In the genomic region with DNA sequence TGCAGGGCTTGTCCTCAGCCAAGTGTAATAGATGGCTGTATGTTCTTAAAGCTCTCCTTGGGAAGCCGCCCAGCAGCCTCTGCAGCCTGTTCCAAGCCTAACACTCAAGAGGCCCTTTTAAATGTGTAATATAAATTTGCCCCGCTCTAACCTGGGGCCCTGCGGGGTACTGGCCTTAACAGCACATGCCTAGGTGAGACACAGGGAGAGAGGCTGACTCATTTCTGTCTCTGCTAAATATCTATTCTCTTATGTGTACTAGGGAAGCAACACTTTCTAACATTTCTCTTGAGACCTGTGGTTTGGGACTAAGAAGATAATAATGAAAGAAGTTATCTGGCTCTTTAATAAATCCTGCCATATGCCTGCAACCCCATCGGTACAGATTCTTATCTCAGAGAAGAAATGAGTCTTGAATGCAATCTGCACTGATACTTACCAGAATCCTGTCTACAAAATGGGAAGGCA, we compare ENCODE assay signal across 11 cellular contexts. TPM values are rescaled to one million over a fixed set of nuclear protein-coding genes. Genes with fewer than 3 reads are reported as not detected.
DNase-seq lines count a peak whose midpoint lies in the region; ATAC-seq and TF ChIP-seq lines count a peak whose summit lies in the region.
"Had no signal": no experiment of that assay in that cellular context is flagged by ENCODE, and none has a peak within 500 bp of the region (broad histone marks: within the 10 kb centered on the region; RNA-seq: fewer than 3 reads in every experiment).

No MANE protein-coding gene starts in this region.

- peaks cover 9 to 16% (median 15%) of the 10 kb centered on the region in 3 donors for H3K4me1 Mint-ChIP-seq in CD8-positive, alpha-beta memory T cell

- no peaks in the 10 kb centered on the region for H3K9me3 Mint-ChIP-seq in CD8-positive, alpha-beta memory T cell

- POLR2A ChIA-PET in CD8-positive, alpha-beta memory T cell (lab: Charles Lee) = no interaction called here

- no peaks in the 10 kb centered on the region for H3K27me3 ChIP-seq in CD8-positive, alpha-beta memory T cell (ENCODE audit: insufficient read depth, low read length, poor library complexity, severe bottlenecking)

- peaks cover 0 to 3% (median 0%) of the 10 kb centered on the region in 3 donors for H3K36me3 Mint-ChIP-seq in CD8-positive, alpha-beta memory T cell

- peaks cover 15 to 16% of the 10 kb centered on the region in 2 donors for H3K27me3 Mint-ChIP-seq in CD8-positive, alpha-beta memory T cell

- no peaks in the 10 kb centered on the region for H3K36me3 ChIP-seq in CD8-positive, alpha-beta memory T cell (ENCODE audit: insufficient read depth, low read length)

- TF ChIP-seq CTCF in GM12865 (IDR thresholded peaks at IDR 0.05; ENCODE audit: insufficient read depth, low read depth, low read length, missing control alignments) = no peak
- no peak for TF ChIP-seq CTCF in GM20000 (IDR thresholded peaks at IDR 0.05; ENCODE audit: extremely low read depth, missing control alignments)

- no peak overlapping the region for H3K27ac ChIP-seq in CD8-positive, alpha-beta memory T cell (ENCODE audit: low read depth, low read length)

- H3K4me1 ChIP-seq in CD8-positive, alpha-beta memory T cell (ENCODE audit: insufficient read depth, low read length) = no peaks in the 10 kb centered on the region

- DNase-seq in GM12865 (ENCODE audit: low read depth) (peak; percentile 37), medulla oblongata (ENCODE audit: extremely low spot score) (peak; percentile 24), GM20000 (ENCODE audit: low spot score) (no peak), GDM1 (lab: John Stamatoyannopoulos, UW) (no peak)
- DNase-seq in CD8-positive, alpha-beta memory T cell = no peak
- DNase-seq: DMS153 had no signal

- CTCF ChIA-PET in CD8-positive, alpha-beta memory T cell (lab: Charles Lee) = no interaction called here

- H3K4me3 Mint-ChIP-seq in CD8-positive, alpha-beta memory T cell = no peak overlapping the region

- no peaks in the 10 kb centered on the region for H3K9me3 ChIP-seq in CD8-positive, alpha-beta memory T cell (ENCODE audit: low read length)

- no peak overlapping the region for H3K27ac Mint-ChIP-seq in CD8-positive, alpha-beta memory T cell

- H3K4me3 ChIP-seq in GM12865 (ENCODE audit: low read depth, low read length) = no peak overlapping the region
- no peak overlapping the region for H3K4me3 ChIP-seq in CD8-positive, alpha-beta memory T cell (ENCODE audit: low read length)

- peak; percentile 60 for ATAC-seq in HG02759 (IDR thresholded peaks at IDR 0.05; ENCODE audit: unreplicated experiment)
- ATAC-seq in SK-N-SH treated with all-trans-retinoic acid at 6 μM for 48 hours = peak; percentile 65
- no peak for ATAC-seq in HG03025 (IDR thresholded peaks at IDR 0.05; ENCODE audit: low FRiP score, unreplicated experiment)
- ATAC-seq: HCT116 had no signal

TF ChIP-seq in SK-N-SH treated with all-trans-retinoic acid at 6 μM for 48 hours, 23 proteins besides CTCF, POLR2A, EP300 and RAD21:
- TF ChIP-seq ISL1 (CRISPR knock-in tag; IDR thresholded peaks at IDR 0.05) = peak; percentile 91
- TF ChIP-seq ZC3H10 (CRISPR knock-in tag; IDR thresholded peaks at IDR 0.05) = peak; percentile 90
- peak; percentile 95 for TF ChIP-seq TOX (CRISPR knock-in tag; IDR thresholded peaks at IDR 0.05; ENCODE audit: borderline replicate concordance)
- TF ChIP-seq, protein P1, sequence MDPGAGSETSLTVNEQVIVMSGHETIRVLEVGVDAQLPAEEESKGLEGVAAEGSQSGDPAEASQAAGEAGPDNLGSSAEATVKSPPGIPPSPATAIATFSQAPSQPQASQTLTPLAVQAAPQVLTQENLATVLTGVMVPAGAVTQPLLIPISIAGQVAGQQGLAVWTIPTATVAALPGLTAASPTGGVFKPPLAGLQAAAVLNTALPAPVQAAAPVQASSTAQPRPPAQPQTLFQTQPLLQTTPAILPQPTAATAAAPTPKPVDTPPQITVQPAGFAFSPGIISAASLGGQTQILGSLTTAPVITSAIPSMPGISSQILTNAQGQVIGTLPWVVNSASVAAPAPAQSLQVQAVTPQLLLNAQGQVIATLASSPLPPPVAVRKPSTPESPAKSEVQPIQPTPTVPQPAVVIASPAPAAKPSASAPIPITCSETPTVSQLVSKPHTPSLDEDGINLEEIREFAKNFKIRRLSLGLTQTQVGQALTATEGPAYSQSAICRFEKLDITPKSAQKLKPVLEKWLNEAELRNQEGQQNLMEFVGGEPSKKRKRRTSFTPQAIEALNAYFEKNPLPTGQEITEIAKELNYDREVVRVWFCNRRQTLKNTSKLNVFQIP (CRISPR knock-in tag; IDR thresholded peaks at IDR 0.05; ENCODE audit: borderline replicate concordance, low read depth) = peak; percentile 93; the same call in 1 of the 2 replicates
- TF ChIP-seq BACH2 (CRISPR knock-in tag; IDR thresholded peaks at IDR 0.05; ENCODE audit: borderline replicate concordance) = no peak
- no peak for TF ChIP-seq ZNF565 (CRISPR knock-in tag; conservative IDR thresholded peaks at IDR 0.05; ENCODE audit: low read depth)
- TF ChIP-seq TCF4 (CRISPR knock-in tag; IDR thresholded peaks at IDR 0.05; ENCODE audit: borderline replicate concordance) = peak; percentile 65; the same call in 1 of the 2 replicates
- TF ChIP-seq, protein P2, sequence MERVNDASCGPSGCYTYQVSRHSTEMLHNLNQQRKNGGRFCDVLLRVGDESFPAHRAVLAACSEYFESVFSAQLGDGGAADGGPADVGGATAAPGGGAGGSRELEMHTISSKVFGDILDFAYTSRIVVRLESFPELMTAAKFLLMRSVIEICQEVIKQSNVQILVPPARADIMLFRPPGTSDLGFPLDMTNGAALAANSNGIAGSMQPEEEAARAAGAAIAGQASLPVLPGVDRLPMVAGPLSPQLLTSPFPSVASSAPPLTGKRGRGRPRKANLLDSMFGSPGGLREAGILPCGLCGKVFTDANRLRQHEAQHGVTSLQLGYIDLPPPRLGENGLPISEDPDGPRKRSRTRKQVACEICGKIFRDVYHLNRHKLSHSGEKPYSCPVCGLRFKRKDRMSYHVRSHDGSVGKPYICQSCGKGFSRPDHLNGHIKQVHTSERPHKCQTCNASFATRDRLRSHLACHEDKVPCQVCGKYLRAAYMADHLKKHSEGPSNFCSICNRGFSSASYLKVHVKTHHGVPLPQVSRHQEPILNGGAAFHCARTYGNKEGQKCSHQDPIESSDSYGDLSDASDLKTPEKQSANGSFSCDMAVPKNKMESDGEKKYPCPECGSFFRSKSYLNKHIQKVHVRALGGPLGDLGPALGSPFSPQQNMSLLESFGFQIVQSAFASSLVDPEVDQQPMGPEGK (CRISPR knock-in tag; IDR thresholded peaks at IDR 0.05; ENCODE audit: borderline replicate concordance) = peak; percentile 85; the same call in 1 of the 2 replicates
- TF ChIP-seq CSDC2 (CRISPR knock-in tag; IDR thresholded peaks at IDR 0.05) = no peak

RNA-seq across cellular contexts. Expression of a gene that starts 14.7 kb away (rescaled TPM):
- total RNA-seq in CD8-positive, alpha-beta memory T cell = 1 to 10 TPM; 8.8 to 9.2 TPM
- 4.9 TPM for polyA plus RNA-seq in CD8-positive, alpha-beta memory T cell

RNA-seq across cellular contexts. Expression of a gene that starts 59.3 kb away (rescaled TPM):
- total RNA-seq in CD8-positive, alpha-beta memory T cell = not detected
- not detected for polyA plus RNA-seq in CD8-positive, alpha-beta memory T cell
- polyA plus RNA-seq: neural cell had no signal

Comparison
In these comparisons a context has a peak if more than half of its experiments do, and no peak if none do; other contexts are left out.
1. DNase-seq: peak in GM12865 (single experiment) and medulla oblongata (single experiment); none in GM20000 (single experiment), CD8-positive, alpha-beta memory T cell (0 of 5) and GDM1 (single experiment).